ENCODE assay signal across 17 cellular contexts in the genomic region with DNA sequence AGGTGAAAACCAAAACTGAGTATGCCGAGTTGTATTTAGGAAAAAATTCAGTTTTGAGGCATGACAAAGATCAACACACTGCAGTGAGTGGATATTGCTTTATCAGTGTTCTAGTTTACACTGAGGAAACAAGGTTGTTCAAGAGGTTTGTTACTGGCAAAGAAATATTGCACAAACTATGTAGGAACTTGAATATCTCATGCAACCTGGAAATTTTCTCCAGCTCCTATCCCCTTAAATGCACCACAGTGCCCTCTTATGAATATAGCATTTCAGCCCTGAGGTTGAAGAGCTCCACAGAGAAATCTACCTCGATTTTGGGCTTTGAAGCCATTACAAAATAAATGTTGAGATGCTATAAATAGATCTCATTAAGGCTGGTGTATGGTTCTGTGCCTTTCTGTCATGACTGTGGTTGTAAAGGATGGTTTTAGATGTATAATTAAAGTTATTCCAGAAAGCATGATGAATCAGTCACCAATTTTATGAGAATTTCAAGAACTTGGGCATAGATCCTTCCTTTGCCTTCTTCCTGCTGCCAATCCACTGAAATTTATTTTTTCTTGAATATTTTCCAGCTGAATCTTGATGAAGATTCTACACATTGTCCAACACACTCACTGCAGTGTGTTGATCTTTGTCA.
DNase-seq lines count a peak whose midpoint lies in the region; ATAC-seq, FAIRE-seq and TF ChIP-seq lines count a peak whose summit lies in the region.
"Had no signal": no experiment of that assay in that cellular context is flagged by ENCODE, and none has a peak within 500 bp of the region (broad histone marks: within the 10 kb centered on the region; RNA-seq: fewer than 3 reads in every experiment).

No MANE protein-coding gene starts in this region.

- no peaks in the 10 kb centered on the region for H3K27me3 ChIP-seq in BE2C
- H3K27me3 ChIP-seq: MG63 had no signal

- H3K36me3 Mint-ChIP-seq in chondrocyte (ENCODE audit: low read depth): no peaks in the 10 kb centered on the region
- peaks cover 4% of the 10 kb centered on the region for H3K36me3 Mint-ChIP-seq in nephron (ENCODE audit: low read depth)
- H3K36me3 Mint-ChIP-seq: CD4-positive, CD25-positive, alpha-beta regulatory T cell had no signal

- peak; percentile 1; the same call in 1 of the 2 replicates for TF ChIP-seq CTCF in BE2C (IDR thresholded peaks at IDR 0.05; ENCODE audit: low read depth, low read length)
- TF ChIP-seq CTCF in chondrocyte (IDR thresholded peaks at IDR 0.05): no peak
- no peak for TF ChIP-seq CTCF in nephron (IDR thresholded peaks at IDR 0.05; ENCODE audit: unreplicated experiment in 3 of 3)

- H3K27ac Mint-ChIP-seq in chondrocyte (ENCODE audit: unreplicated experiment) (peak overlapping the region; percentile 2), nephron (peak overlapping the region; percentile 75 to 91 (median 79))
- H3K27ac Mint-ChIP-seq: CD4-positive, CD25-positive, alpha-beta regulatory T cell had no signal

- H3K4me1 Mint-ChIP-seq in chondrocyte (ENCODE audit: low read depth): peaks cover 21% of the 10 kb centered on the region
- H3K4me1 Mint-ChIP-seq in nephron: peaks cover 31% of the 10 kb centered on the region
- H3K4me1 Mint-ChIP-seq: CD4-positive, CD25-positive, alpha-beta regulatory T cell had no signal

- H3K9me3 Mint-ChIP-seq in chondrocyte (ENCODE audit: low read depth) (no peaks in the 10 kb centered on the region), nephron (peaks cover 7% of the 10 kb centered on the region)

- TF ChIP-seq POLR2A in H54 (IDR thresholded peaks at IDR 0.05; ENCODE audit: low read depth, low read length): no peak

- peak; percentile 45 for FAIRE-seq in H54 (lab: Jason Lieb, UNC)

- H3K36me3 ChIP-seq in BE2C: no peaks in the 10 kb centered on the region
- H3K36me3 ChIP-seq: MG63 had no signal

- ATAC-seq in HG03354 (IDR thresholded peaks at IDR 0.05; ENCODE audit: poor library complexity, severe bottlenecking, unreplicated experiment) (no peak), HG03175 (IDR thresholded peaks at IDR 0.05; ENCODE audit: unreplicated experiment) (no peak)

- H3K4me3 ChIP-seq in BE2C (ENCODE audit: low read depth, low read length): no peak overlapping the region
- H3K4me3 ChIP-seq: MG63 had no signal

- H3K9me3 ChIP-seq in BE2C: no peaks in the 10 kb centered on the region
- H3K9me3 ChIP-seq: MG63 had no signal

- H3K27me3 Mint-ChIP-seq in chondrocyte (ENCODE audit: low read depth) (no peaks in the 10 kb centered on the region), nephron (ENCODE audit: low read depth) (peaks cover 4% of the 10 kb centered on the region)
- H3K27me3 Mint-ChIP-seq: CD4-positive, CD25-positive, alpha-beta regulatory T cell had no signal

- peaks cover 23% of the 10 kb centered on the region for H3K4me1 ChIP-seq in BE2C

- H3K4me3 Mint-ChIP-seq in chondrocyte (ENCODE audit: unreplicated experiment): no peak overlapping the region
- H3K4me3 Mint-ChIP-seq in nephron: no peak overlapping the region
- H3K4me3 Mint-ChIP-seq: CD4-positive, CD25-positive, alpha-beta regulatory T cell had no signal

- DNase-seq in BE2C (no peak), H54 (ENCODE audit: insufficient read length, low spot score) (no peak), chondrocyte (ENCODE audit: low spot score) (no peak)
- no peak for DNase-seq in stimulated activated naive CD4-positive, alpha-beta T cell treated with Interleukin-2 at 50 U/mL for 16 hours (lab: John Stamatoyannopoulos, UW)
- DNase-seq: AML-193; Calu3; CD4-positive, CD25-positive, alpha-beta regulatory T cell; GOT3; MG63; NCI-H1092; NCI-H2107; OCI-M1; RPMI8226; SIG-M5 had no signal
